ENCODE assay signal across 1 cellular context in the genomic region with DNA sequence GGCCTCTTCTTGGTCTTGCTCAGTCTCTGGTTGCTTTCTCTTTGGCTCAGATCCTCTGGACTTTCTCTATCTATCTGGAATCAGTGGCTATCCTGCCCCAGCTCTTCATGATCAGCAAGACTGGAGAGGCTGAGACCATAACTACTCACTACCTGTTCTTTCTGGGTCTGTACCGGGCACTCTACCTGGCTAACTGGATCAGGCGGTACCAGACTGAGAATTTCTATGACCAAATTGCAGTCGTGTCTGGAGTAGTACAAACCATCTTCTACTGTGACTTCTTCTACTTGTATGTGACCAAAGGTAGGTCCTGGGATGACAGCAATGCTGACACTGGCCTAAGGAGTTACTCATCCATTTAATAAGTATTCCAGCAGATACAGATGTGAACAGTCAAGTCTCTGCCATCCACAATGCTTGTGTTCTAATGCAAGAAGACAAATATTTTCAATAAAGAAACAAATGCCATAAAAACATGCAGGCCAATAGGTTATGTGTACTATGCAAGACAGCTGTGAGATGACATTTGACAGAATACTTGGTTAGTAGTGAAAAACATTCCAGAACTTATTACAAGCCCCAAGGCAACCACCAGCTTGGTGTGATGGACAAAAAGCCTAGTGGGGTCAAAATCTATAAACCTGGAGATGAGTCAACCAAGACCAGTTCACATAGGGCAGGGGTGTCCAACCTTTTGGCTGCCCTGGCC.
TF ChIP-seq lines count a peak whose summit lies in the region.

No MANE protein-coding gene starts in this region.

TF ChIP-seq in IMR-90, 13 proteins besides CTCF, POLR2A, EP300 and RAD21:
- TF ChIP-seq SMC3 (IDR thresholded peaks at IDR 0.05; ENCODE audit: low read depth, low read length), result no peak
- TF ChIP-seq RCOR1 (IDR thresholded peaks at IDR 0.05; ENCODE audit: insufficient replicate concordance, low read length), result no peak
- TF ChIP-seq NFE2L2 (IDR thresholded peaks at IDR 0.05; ENCODE audit: low read depth, low read length), result no peak
- TF ChIP-seq, protein P1, sequence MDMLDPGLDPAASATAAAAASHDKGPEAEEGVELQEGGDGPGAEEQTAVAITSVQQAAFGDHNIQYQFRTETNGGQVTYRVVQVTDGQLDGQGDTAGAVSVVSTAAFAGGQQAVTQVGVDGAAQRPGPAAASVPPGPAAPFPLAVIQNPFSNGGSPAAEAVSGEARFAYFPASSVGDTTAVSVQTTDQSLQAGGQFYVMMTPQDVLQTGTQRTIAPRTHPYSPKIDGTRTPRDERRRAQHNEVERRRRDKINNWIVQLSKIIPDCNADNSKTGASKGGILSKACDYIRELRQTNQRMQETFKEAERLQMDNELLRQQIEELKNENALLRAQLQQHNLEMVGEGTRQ (IDR thresholded peaks at IDR 0.05; ENCODE audit: low read depth, low read length), result no peak
- TF ChIP-seq CEBPB (IDR thresholded peaks at IDR 0.05; ENCODE audit: low read depth, low read length), result no peak
- TF ChIP-seq MAFK (IDR thresholded peaks at IDR 0.05; ENCODE audit: low read depth, low read length), result no peak
- TF ChIP-seq, protein P2, sequence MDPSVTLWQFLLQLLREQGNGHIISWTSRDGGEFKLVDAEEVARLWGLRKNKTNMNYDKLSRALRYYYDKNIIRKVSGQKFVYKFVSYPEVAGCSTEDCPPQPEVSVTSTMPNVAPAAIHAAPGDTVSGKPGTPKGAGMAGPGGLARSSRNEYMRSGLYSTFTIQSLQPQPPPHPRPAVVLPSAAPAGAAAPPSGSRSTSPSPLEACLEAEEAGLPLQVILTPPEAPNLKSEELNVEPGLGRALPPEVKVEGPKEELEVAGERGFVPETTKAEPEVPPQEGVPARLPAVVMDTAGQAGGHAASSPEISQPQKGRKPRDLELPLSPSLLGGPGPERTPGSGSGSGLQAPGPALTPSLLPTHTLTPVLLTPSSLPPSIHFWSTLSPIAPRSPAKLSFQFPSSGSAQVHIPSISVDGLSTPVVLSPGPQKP (IDR thresholded peaks at IDR 0.05; ENCODE audit: borderline replicate concordance, low read depth, low read length), result no peak
- TF ChIP-seq BHLHE40 (IDR thresholded peaks at IDR 0.05; ENCODE audit: low read depth, low read length), result no peak
- no peak for TF ChIP-seq FOS (IDR thresholded peaks at IDR 0.05; ENCODE audit: low read depth, low read length)
- no peak for TF ChIP-seq MXI1 (IDR thresholded peaks at IDR 0.05; ENCODE audit: borderline replicate concordance, low read depth, low read length)
- TF ChIP-seq MAZ (IDR thresholded peaks at IDR 0.05; ENCODE audit: borderline replicate concordance, low read depth, low read length), result no peak
